Comparison of ENCODE assay signal across 34 cellular contexts in the genomic region with DNA sequence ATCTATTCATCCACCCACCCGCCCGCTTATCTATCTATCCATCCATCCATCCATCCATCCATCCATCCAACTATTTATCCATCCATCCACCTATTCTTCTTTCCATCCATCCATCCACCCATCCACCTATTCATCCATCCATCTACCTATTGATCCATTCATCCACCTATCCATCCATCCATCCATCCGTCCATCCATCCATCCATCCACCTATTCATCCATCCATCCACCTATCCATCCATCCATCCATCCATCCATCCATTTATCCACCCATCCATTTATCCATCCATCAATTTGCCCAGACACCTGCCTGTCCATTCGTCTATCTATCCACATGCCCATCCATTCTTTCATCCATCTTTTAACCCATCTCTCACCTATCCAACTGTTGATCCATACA.
"Had no signal": no experiment of that assay in that cellular context is flagged by ENCODE, and none has a peak within 500 bp of the region (broad histone marks: within the 10 kb centered on the region; RNA-seq: fewer than 3 reads in every experiment).

No MANE protein-coding gene starts in this region.

- H3K4me3 ChIP-seq: MG63, PC-9, SJCRH30, SK-N-MC had no signal

- DNase-seq: Kasumi-1, MG63, NCI-H1048, NCI-H1092 treated with DMSO at 0.1 percent for 48 hours, NCI-H1105 treated with DMSO at 0.1 percent for 48 hours, NCI-H1417, NCI-H1436, NCI-H146, NCI-H1694, NCI-H187, NCI-H1930, NCI-H2029 treated with DMSO at 0.1 percent for 48 hours, NCI-H2081 treated with DMSO at 0.1 percent for 48 hours, NCI-H2107, NCI-H2171, NCI-H226, NCI-H446 treated with DMSO at 0.1 percent for 48 hours, NCI-H510A, NCI-H524, NCI-H526, NCI-H69, NCI-H748 treated with DMSO at 0.1 percent for 48 hours, NCI-H82, PC-9, SHP77, SIG-M5, SJCRH30, T-cell had no signal

- H3K36me3 ChIP-seq: MG63, SJCRH30 had no signal

- H3K27ac ChIP-seq: PC-9, RWPE1, SJCRH30, SK-N-MC had no signal

- H3K9me3 ChIP-seq: MG63 had no signal

- H2AFZ ChIP-seq: PC-9 had no signal

- FAIRE-seq: RCC 7860 had no signal

- ATAC-seq: Panc1, Right ventricle myocardium inferior, SK-N-SH treated with all-trans-retinoic acid at 6 μM for 48 hours, T-cell had no signal

- H3K4me2 ChIP-seq: PC-9 had no signal

- H3K27me3 ChIP-seq: SJCRH30 had no signal
